ENCODE assay signal across 15 cellular contexts in the genomic region with DNA sequence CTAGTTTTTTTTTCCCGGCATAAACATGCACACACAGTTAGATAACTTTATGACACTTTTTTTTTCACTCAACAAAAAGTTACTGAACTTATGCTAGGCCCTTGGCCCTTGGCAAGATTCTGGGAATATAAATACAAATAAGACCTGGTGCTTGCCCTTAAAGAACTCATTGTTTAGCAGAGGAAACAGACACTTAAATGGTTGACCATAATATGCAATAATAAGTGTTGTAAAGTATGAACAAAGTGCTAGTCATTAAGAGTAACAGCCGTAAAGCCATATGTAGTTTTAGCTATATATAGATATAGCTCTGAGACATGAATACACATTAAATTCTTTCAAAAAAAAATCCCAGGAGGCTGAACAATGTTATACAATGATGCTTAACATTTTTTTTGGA.
DNase-seq lines count a peak whose midpoint lies in the region.
"Had no signal": no experiment of that assay in that cellular context is flagged by ENCODE, and none has a peak within 500 bp of the region (broad histone marks: within the 10 kb centered on the region; RNA-seq: fewer than 3 reads in every experiment).

No MANE protein-coding gene starts in this region.

- in situ Hi-C loops in SK-MEL-5 (cut with HindIII; ENCODE audit: low pct_unique_long_range_greater_than_20kb, low sequenced_read_pairs), result no loop called here

- H2BK12ac ChIP-seq in mesenchymal stem cell (ENCODE audit: low read length in 2 of 2), result no peak overlapping the region

- no peak overlapping the region for H3K4me3 Mint-ChIP-seq in activated T-helper 1 cell treated with anti-CD3 and anti-CD28 coated beads, Interleukin-12 subunit alpha, Interleukin-12 subunit beta, Interleukin-2, Interleukin-4 antibody, amounts not matched to agents 30 ng/mL and 10 ng/mL and 1 ng/mL, durations not matched to agents 14 hours and 24 hours and 36 hours
- H3K4me3 Mint-ChIP-seq: B cell; CD4-positive, CD25-positive, alpha-beta regulatory T cell; CD8-positive, alpha-beta memory T cell; HFFc6 had no signal

- H3K27me3 ChIP-seq in mesenchymal stem cell (ENCODE audit: control insufficient read depth in 1 of 2, insufficient read depth in 1 of 2, low read length in 2 of 2), result no peaks in the 10 kb centered on the region

- intact Hi-C loops in activated T-helper 1 cell treated with anti-CD3 and anti-CD28 coated beads, Interleukin-12 subunit alpha, Interleukin-12 subunit beta, Interleukin-2, Interleukin-4 antibody, amounts not matched to agents 30 ng/mL and 10 ng/mL and 1 ng/mL, durations not matched to agents 14 hours and 24 hours and 36 hours (cut with micrococcal nuclease), result no loop called here

- no peaks in the 10 kb centered on the region for H3K9me3 Mint-ChIP-seq in activated T-helper 1 cell treated with anti-CD3 and anti-CD28 coated beads, Interleukin-12 subunit alpha, Interleukin-12 subunit beta, Interleukin-2, Interleukin-4 antibody, amounts not matched to agents 30 ng/mL and 10 ng/mL and 1 ng/mL, durations not matched to agents 14 hours and 24 hours and 36 hours
- H3K9me3 Mint-ChIP-seq: HFFc6 had no signal

- H3K27ac ChIP-seq in mesenchymal stem cell (ENCODE audit: low read length, poor library complexity, severe bottlenecking), result no peak overlapping the region

- H3K9me3 ChIP-seq in mesenchymal stem cell (ENCODE audit: control insufficient read depth, low read length), result no peaks in the 10 kb centered on the region
- H3K9me3 ChIP-seq: Caco-2 had no signal

- H3K4me1 Mint-ChIP-seq in activated T-helper 1 cell treated with anti-CD3 and anti-CD28 coated beads, Interleukin-12 subunit alpha, Interleukin-12 subunit beta, Interleukin-2, Interleukin-4 antibody, amounts not matched to agents 30 ng/mL and 10 ng/mL and 1 ng/mL, durations not matched to agents 14 hours and 24 hours and 36 hours (ENCODE audit: low read depth), result no peaks in the 10 kb centered on the region
- H3K4me1 Mint-ChIP-seq: B cell; CD4-positive, CD25-positive, alpha-beta regulatory T cell; CD8-positive, alpha-beta memory T cell had no signal

- H3K14ac ChIP-seq in mesenchymal stem cell (ENCODE audit: low read length in 2 of 2), result no peak overlapping the region

- no peak overlapping the region for H2BK15ac ChIP-seq in mesenchymal stem cell (ENCODE audit: low read depth, poor library complexity, severe bottlenecking)

- no peak overlapping the region for H3K18ac ChIP-seq in mesenchymal stem cell (ENCODE audit: low read depth in 1 of 2, low read length in 2 of 2)

- no peak overlapping the region for H3K4me3 ChIP-seq in mesenchymal stem cell (ENCODE audit: insufficient read depth in 1 of 2, low read depth in 1 of 2, low read length in 2 of 2)

- no peaks in the 10 kb centered on the region for H3K36me3 ChIP-seq in mesenchymal stem cell (ENCODE audit: control insufficient read depth in 1 of 2, insufficient read depth in 2 of 2, low read depth in 1 of 2, low read length in 2 of 2)

- H3K4me2 ChIP-seq in mesenchymal stem cell (ENCODE audit: low read length, poor library complexity, severe bottlenecking), result no peak overlapping the region

- no peak overlapping the region for H2AFZ ChIP-seq in mesenchymal stem cell (ENCODE audit: low read depth, low read length)

- no peak overlapping the region for H3K4ac ChIP-seq in mesenchymal stem cell (ENCODE audit: low read depth in 1 of 2, low read length in 2 of 2)

- H3K9ac ChIP-seq in mesenchymal stem cell (ENCODE audit: low read length), result no peak overlapping the region

- no peak overlapping the region for H4K91ac ChIP-seq in mesenchymal stem cell (ENCODE audit: low read length)

- H3K4me1 ChIP-seq in mesenchymal stem cell (ENCODE audit: control insufficient read depth, insufficient read depth, low read depth, low read length), result no peaks in the 10 kb centered on the region
- H3K4me1 ChIP-seq: Caco-2 had no signal

- DNase-seq in COLO829 (ENCODE audit: low spot score) (peak; percentile 35), NCI-H69 (lab: John Stamatoyannopoulos, UW) (peak; percentile 65), SK-MEL-5 (ENCODE audit: low read depth, low spot score) (peak; percentile 90), mesenchymal stem cell (peak; percentile 7), NCI-H146 (lab: John Stamatoyannopoulos, UW) (no peak)
- no peak for DNase-seq in stimulated activated naive CD4-positive, alpha-beta T cell (lab: John Stamatoyannopoulos, UW)
- no peak for DNase-seq in activated T-helper 1 cell treated with anti-CD3 and anti-CD28 coated beads, Interleukin-12 subunit alpha, Interleukin-12 subunit beta, Interleukin-2, Interleukin-4 antibody, amounts not matched to agents 30 ng/mL and 10 ng/mL and 1 ng/mL, durations not matched to agents 14 hours and 24 hours and 36 hours (ENCODE audit: low spot score)
- DNase-seq: C1 segment of cervical spinal cord; Caco-2; CD4-positive, CD25-positive, alpha-beta regulatory T cell; CD8-positive, alpha-beta memory T cell; GOT3; H7; HFFc6 had no signal

- H2BK120ac ChIP-seq in mesenchymal stem cell (ENCODE audit: low read depth, low read length), result no peak overlapping the region

- H3K27me3 Mint-ChIP-seq in activated T-helper 1 cell treated with anti-CD3 and anti-CD28 coated beads, Interleukin-12 subunit alpha, Interleukin-12 subunit beta, Interleukin-2, Interleukin-4 antibody, amounts not matched to agents 30 ng/mL and 10 ng/mL and 1 ng/mL, durations not matched to agents 14 hours and 24 hours and 36 hours (ENCODE audit: insufficient read depth), result no peaks in the 10 kb centered on the region
- H3K27me3 Mint-ChIP-seq: B cell; CD4-positive, CD25-positive, alpha-beta regulatory T cell; CD8-positive, alpha-beta memory T cell had no signal

- no peaks in the 10 kb centered on the region for H3K36me3 Mint-ChIP-seq in activated T-helper 1 cell treated with anti-CD3 and anti-CD28 coated beads, Interleukin-12 subunit alpha, Interleukin-12 subunit beta, Interleukin-2, Interleukin-4 antibody, amounts not matched to agents 30 ng/mL and 10 ng/mL and 1 ng/mL, durations not matched to agents 14 hours and 24 hours and 36 hours (ENCODE audit: low read depth)
- H3K36me3 Mint-ChIP-seq: CD4-positive, CD25-positive, alpha-beta regulatory T cell; CD8-positive, alpha-beta memory T cell had no signal

- no peak overlapping the region for H4K8ac ChIP-seq in mesenchymal stem cell (ENCODE audit: low read length)

- H3K79me1 ChIP-seq in mesenchymal stem cell (replicated peaks; ENCODE audit: low read length, poor library complexity, severe bottlenecking), result no peaks in the 10 kb centered on the region

- H3K27ac Mint-ChIP-seq in activated T-helper 1 cell treated with anti-CD3 and anti-CD28 coated beads, Interleukin-12 subunit alpha, Interleukin-12 subunit beta, Interleukin-2, Interleukin-4 antibody, amounts not matched to agents 30 ng/mL and 10 ng/mL and 1 ng/mL, durations not matched to agents 14 hours and 24 hours and 36 hours, result no peak overlapping the region
- H3K27ac Mint-ChIP-seq: B cell; CD4-positive, CD25-positive, alpha-beta regulatory T cell; CD8-positive, alpha-beta memory T cell; HFFc6 had no signal

- no peak overlapping the region for H2AK5ac ChIP-seq in mesenchymal stem cell (ENCODE audit: low read length, severe bottlenecking)

- WGBS in mesenchymal stem cell, result 37% methylated on average over 1 of the region's 2 CpGs

- H2BK5ac ChIP-seq in mesenchymal stem cell (ENCODE audit: low read depth, low read length, poor library complexity, severe bottlenecking), result no peak overlapping the region

- H3K23ac ChIP-seq in mesenchymal stem cell (ENCODE audit: low read length in 2 of 2), result no peak overlapping the region

Comparison
In these comparisons a context has a peak if more than half of its experiments do, and no peak if none do; other contexts are left out.
1. DNase-seq: peak in COLO829 (single experiment), NCI-H69 (single experiment), SK-MEL-5 (single experiment) and mesenchymal stem cell (single experiment); none in stimulated activated naive CD4-positive, alpha-beta T cell (0 of 6), activated T-helper 1 cell treated with anti-CD3 and anti-CD28 coated beads, Interleukin-12 subunit alpha, Interleukin-12 subunit beta, Interleukin-2, Interleukin-4 antibody, amounts not matched to agents 30 ng/mL and 10 ng/mL and 1 ng/mL, durations not matched to agents 14 hours and 24 hours and 36 hours (single experiment) and NCI-H146 (single experiment).